ENCODE assay signal across 15 cellular contexts in genomic region chr12:5923043-5923605, GRCh38. TPM values are rescaled to one million over a fixed set of nuclear protein-coding genes. Genes with fewer than 3 reads are reported as not detected.
"Had no signal": no experiment of that assay in that cellular context is flagged by ENCODE, and none has a peak within 500 bp of the region (broad histone marks: within the 10 kb centered on the region; RNA-seq: fewer than 3 reads in every experiment).

No MANE protein-coding gene starts in this region.

- H3K4me3 ChIP-seq: dorsolateral prefrontal cortex, lower lobe of right lung, suprapubic skin, transverse colon had no signal

- FAIRE-seq: keratinocyte had no signal

- H3K27ac Mint-ChIP-seq: activated naive CD4-positive, alpha-beta T cell treated with anti-CD3 and anti-CD28 coated beads, Interleukin-2, amount 50 U/mL, for 72 hours; endodermal cell; natural killer cell; stimulated activated naive CD8-positive, alpha-beta T cell treated with anti-CD3 and anti-CD28 coated beads, Interleukin-15, Interleukin-2, amounts not matched to agents 100 ng/mL and 50 ng/mL, for 24 hours had no signal

- ATAC-seq: activated naive CD4-positive, alpha-beta T cell treated with anti-CD3 and anti-CD28 coated beads, Interleukin-2, amount 50 U/mL, for 72 hours; foreskin keratinocyte; lower lobe of right lung had no signal

- H3K27ac ChIP-seq: dorsolateral prefrontal cortex, foreskin keratinocyte, lower lobe of right lung, suprapubic skin, transverse colon had no signal

- H3K4me3 Mint-ChIP-seq: endodermal cell; natural killer cell; stimulated activated naive CD8-positive, alpha-beta T cell treated with anti-CD3 and anti-CD28 coated beads, Interleukin-15, Interleukin-2, amounts not matched to agents 100 ng/mL and 50 ng/mL, for 24 hours had no signal

- H3K36me3 Mint-ChIP-seq: activated naive CD4-positive, alpha-beta T cell treated with anti-CD3 and anti-CD28 coated beads, Interleukin-2, amount 50 U/mL, for 72 hours; natural killer cell had no signal

- H3K4me1 Mint-ChIP-seq: natural killer cell had no signal

- H3K4me1 ChIP-seq: foreskin keratinocyte, lower lobe of right lung, suprapubic skin, transverse colon had no signal

- H3K36me3 ChIP-seq: lower lobe of right lung, suprapubic skin, transverse colon had no signal

- DNase-seq: activated CD4-positive, alpha-beta T cell treated with anti-CD3 and anti-CD28 coated beads, Interleukin-2, amount 50 U/mL, for 4 hours; activated gamma-delta T cell treated with Interleukin-2 at 50 U/mL for 16 hours; dorsolateral prefrontal cortex; foreskin keratinocyte; glutamatergic neuron; lower lobe of right lung; natural killer cell; SW 1271; transverse colon had no signal

- H3K9me3 Mint-ChIP-seq: endodermal cell; natural killer cell; stimulated activated naive CD8-positive, alpha-beta T cell treated with anti-CD3 and anti-CD28 coated beads, Interleukin-15, Interleukin-2, amounts not matched to agents 100 ng/mL and 50 ng/mL, for 24 hours had no signal

- H3K27me3 ChIP-seq: foreskin keratinocyte, suprapubic skin, transverse colon had no signal

- H3K9me3 ChIP-seq: lower lobe of right lung, suprapubic skin, transverse colon had no signal

RNA-seq across cellular contexts. Expression of gene ANO2, which starts 21.9 kb away (rescaled TPM):
- total RNA-seq: activated naive CD4-positive, alpha-beta T cell treated with anti-CD3 and anti-CD28 coated beads, Interleukin-2, amount 50 U/mL, for 72 hours; foreskin keratinocyte; natural killer cell; T-helper 2 cell treated with Interferon-gamma antibody and Interleukin-4, amounts not matched to agents 100 ng/mL and 5 ng/mL, for 36 hours had no signal
